Comparison of ENCODE assay signal across 9 cellular contexts in the genomic region with DNA sequence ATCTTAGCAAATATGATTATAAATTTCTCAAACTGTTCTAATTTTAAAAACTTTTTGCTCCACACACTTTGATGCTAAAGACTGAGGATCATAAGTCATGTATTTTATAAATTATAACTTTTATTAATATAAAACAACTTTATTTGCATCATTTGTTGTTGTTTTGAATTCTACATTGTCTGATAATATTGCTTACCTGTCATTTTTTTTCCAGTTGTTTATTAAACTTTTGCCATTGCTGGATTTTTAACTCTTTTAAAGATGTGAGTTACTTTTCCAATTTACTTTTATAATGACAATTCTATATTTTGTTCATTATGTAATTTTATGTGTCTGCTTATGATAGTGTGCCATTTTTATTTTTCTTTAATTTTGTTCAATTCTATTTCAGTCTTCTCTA.
"Had no signal": no experiment of that assay in that cellular context is flagged by ENCODE, and none has a peak within 500 bp of the region (broad histone marks: within the 10 kb centered on the region; RNA-seq: fewer than 3 reads in every experiment).

No MANE protein-coding gene starts in this region.

- H3K4me2 ChIP-seq: GM23338, KMS-11 had no signal

- FAIRE-seq: H1, H54 had no signal

- H2AFZ ChIP-seq: GM23338 had no signal

- DNase-seq: H9, HFFc6, KBM-7 had no signal

- H3K9ac ChIP-seq: KMS-11 had no signal

- H3K27ac ChIP-seq: HL-60, KMS-11 had no signal

- H3K4me3 ChIP-seq: GM23338 had no signal

- ATAC-seq: GM23338, HCT116 had no signal
